In genomic region chr7:22559829-22560489, GRCh38 we compare ENCODE assay signal across 8 cellular contexts. TPM values are rescaled to one million over a fixed set of nuclear protein-coding genes. Genes with fewer than 3 reads are reported as not detected.
A peak's percentile ranks its signal among the peaks of the same experiment; 100 is the strongest.
DNase-seq lines count a peak whose midpoint lies in the region; ATAC-seq, FAIRE-seq and TF ChIP-seq lines count a peak whose summit lies in the region.

No MANE protein-coding gene starts in this region.

- H3K36me3 ChIP-seq in A673 (ENCODE audit: insufficient read depth, low read length, poor library complexity, severe bottlenecking): no peaks in the 10 kb centered on the region

- H3K4me3 ChIP-seq in A673 (ENCODE audit: low read depth, low read length, poor library complexity, severe bottlenecking): no peak overlapping the region

- peak; percentile 91 for FAIRE-seq in GM18507 (lab: Jason Lieb, UNC)

- no peaks in the 10 kb centered on the region for H3K4me1 ChIP-seq in A673 (ENCODE audit: insufficient read depth, low read length, poor library complexity, severe bottlenecking)

- intact Hi-C loops in A673 (cut with micrococcal nuclease; ENCODE audit: unreplicated experiment): loop anchor here (1.0 kb wide), 3 partner anchors 166 to 495 kb away; no protein-coding TSS in a partner anchor

- peak; percentile 60 for ATAC-seq in HG03354 (IDR thresholded peaks at IDR 0.05; ENCODE audit: poor library complexity, severe bottlenecking, unreplicated experiment)

- no peaks in the 10 kb centered on the region for H3K9me3 ChIP-seq in A673 (ENCODE audit: low read depth, low read length, poor library complexity, severe bottlenecking)

- DNase-seq in A673 (ENCODE audit: low spot score) (peak; percentile 84), GM18507 (ENCODE audit: extremely low spot score, insufficient read length, low read depth) (peak; percentile 57), NCI-H510A (lab: John Stamatoyannopoulos, UW) (peak; percentile 50), cerebellum (ENCODE audit: low spot score) (peak; percentile 27), left kidney (ENCODE audit: low read depth, low spot score) (peak; percentile 91)
- peak; percentile 54 to 63 for DNase-seq in activated CD4-positive, alpha-beta T cell treated with anti-CD3 and anti-CD28 coated beads for 24 hours (ENCODE audit: low read depth in 2 of 2)
- DNase-seq in stimulated activated CD4-positive, alpha-beta T cell treated with anti-CD3 and anti-CD28 coated beads, Interleukin-4, amount 100 ng/mL, for 24 hours: peak; percentile 74

- CTCF ChIA-PET in A673 (lab: Charles Lee): interaction anchor here (0.6 to 2.8 kb wide), 8 partner anchors 167 to 942 kb away, joined by 3 to 14 read pairs (median 6); partner anchors contain the start of gene IL6

- BruUV-seq in A673 (replicated peaks; lab: Mats Ljungman, UMichigan): no TSS peak

- TF ChIP-seq CTCF in A673 (conservative IDR thresholded peaks at IDR 0.05; ENCODE audit: low read depth, low read length): peak; percentile 94

- POLR2A ChIA-PET in A673 (lab: Charles Lee; ENCODE audit: low non-redundant PET): no interaction called here

- H3K27ac ChIP-seq in A673 (ENCODE audit: low read depth, low read length, poor library complexity, severe bottlenecking): no peak overlapping the region

- H3K27me3 ChIP-seq in A673 (replicated peaks; ENCODE audit: insufficient read depth, low read depth, low read length, poor library complexity): no peaks in the 10 kb centered on the region

RNA-seq across cellular contexts. Expression of gene STEAP1B, which starts 60.0 kb away (rescaled TPM):
- total RNA-seq in A673 (2021) (49.9 and 53.0 TPM in 2 replicates), cerebellum (2.6 TPM)

Comparison
In these comparisons a context has a peak if more than half of its experiments do, and no peak if none do; other contexts are left out.
1. DNase-seq: peak in every context shown above with its lines; median percentile 91 in left kidney; 84 in A673; 74 in stimulated activated CD4-positive, alpha-beta T cell treated with anti-CD3 and anti-CD28 coated beads, Interleukin-4, amount 100 ng/mL, for 24 hours; 58 in activated CD4-positive, alpha-beta T cell treated with anti-CD3 and anti-CD28 coated beads for 24 hours; 57 in GM18507; 50 in NCI-H510A; 27 in cerebellum.
2. RNA of gene STEAP1B, which starts 60.0 kb away (total RNA-seq): 49.9 to 53.0 TPM in A673; 2.6 TPM in cerebellum (single experiment); every median in the first group is over 10 times any median in the second.